In the genomic region with DNA sequence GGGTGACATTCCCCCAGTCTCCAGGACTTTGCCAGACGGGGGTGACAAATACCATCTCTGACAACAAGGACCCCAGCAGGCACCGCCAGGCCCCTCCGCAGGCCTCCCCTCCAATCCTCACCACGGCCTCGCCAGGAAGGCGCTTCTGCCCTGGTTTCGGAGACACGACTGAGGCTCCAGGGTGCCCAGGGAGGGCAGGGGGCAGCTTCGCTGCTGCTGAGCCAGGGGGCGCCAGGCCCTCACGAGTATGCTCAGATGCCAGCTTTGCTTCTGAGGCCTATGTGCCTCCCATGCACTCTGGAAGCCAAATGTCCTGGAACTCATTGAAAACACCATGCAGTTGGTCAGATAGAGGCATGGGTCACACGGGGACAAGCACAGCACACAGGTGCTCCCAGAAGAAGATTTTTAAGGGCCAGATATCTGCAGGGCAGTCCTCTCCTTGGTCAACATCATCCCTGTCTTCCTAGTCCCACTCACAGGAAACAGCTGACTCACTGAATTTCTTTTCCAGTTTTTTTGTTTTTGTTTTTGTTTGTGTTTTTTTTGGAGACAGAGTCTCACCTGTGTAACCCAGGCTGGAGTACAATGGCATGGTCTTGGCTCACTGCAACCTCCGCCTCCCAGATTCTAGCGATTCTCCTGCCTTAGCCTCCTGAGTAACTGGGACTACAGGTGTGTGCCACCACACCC, we compare ENCODE assay signal across 1 cellular context.
TF ChIP-seq lines count a peak whose summit lies in the region.

No MANE protein-coding gene starts in this region.

TF ChIP-seq in H1, 55 proteins besides CTCF, POLR2A, EP300 and RAD21:
- TF ChIP-seq BCL11A (IDR thresholded peaks at IDR 0.05; ENCODE audit: low read depth in 2 of 2, low read length in 2 of 2) (no peak), RFX5 (IDR thresholded peaks at IDR 0.05; ENCODE audit: borderline replicate concordance, low read depth, low read length) (no peak), SIX5 (IDR thresholded peaks at IDR 0.05; ENCODE audit: low read depth, low read length) (no peak), FOSL1 (IDR thresholded peaks at IDR 0.05; ENCODE audit: insufficient read depth, low read depth, low read length) (no peak), ZNF274 (IDR thresholded peaks at IDR 0.05; ENCODE audit: borderline replicate concordance, extremely low read depth, low read length) (no peak), SP4 (IDR thresholded peaks at IDR 0.05; ENCODE audit: low read length) (no peak), ASH2L (IDR thresholded peaks at IDR 0.05; ENCODE audit: low read length) (no peak), SP1 (IDR thresholded peaks at IDR 0.05; ENCODE audit: low read depth, low read length) (no peak), BACH1 (IDR thresholded peaks at IDR 0.05; ENCODE audit: low read length) (no peak)
- TF ChIP-seq, protein P1, sequence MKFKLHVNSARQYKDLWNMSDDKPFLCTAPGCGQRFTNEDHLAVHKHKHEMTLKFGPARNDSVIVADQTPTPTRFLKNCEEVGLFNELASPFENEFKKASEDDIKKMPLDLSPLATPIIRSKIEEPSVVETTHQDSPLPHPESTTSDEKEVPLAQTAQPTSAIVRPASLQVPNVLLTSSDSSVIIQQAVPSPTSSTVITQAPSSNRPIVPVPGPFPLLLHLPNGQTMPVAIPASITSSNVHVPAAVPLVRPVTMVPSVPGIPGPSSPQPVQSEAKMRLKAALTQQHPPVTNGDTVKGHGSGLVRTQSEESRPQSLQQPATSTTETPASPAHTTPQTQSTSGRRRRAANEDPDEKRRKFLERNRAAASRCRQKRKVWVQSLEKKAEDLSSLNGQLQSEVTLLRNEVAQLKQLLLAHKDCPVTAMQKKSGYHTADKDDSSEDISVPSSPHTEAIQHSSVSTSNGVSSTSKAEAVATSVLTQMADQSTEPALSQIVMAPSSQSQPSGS (IDR thresholded peaks at IDR 0.05; ENCODE audit: low read length) = no peak
- TF ChIP-seq, protein P2, sequence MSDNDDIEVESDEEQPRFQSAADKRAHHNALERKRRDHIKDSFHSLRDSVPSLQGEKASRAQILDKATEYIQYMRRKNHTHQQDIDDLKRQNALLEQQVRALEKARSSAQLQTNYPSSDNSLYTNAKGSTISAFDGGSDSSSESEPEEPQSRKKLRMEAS (IDR thresholded peaks at IDR 0.05) = no peak
